8 cellular contexts compared by ENCODE assay signal in the genomic region with DNA sequence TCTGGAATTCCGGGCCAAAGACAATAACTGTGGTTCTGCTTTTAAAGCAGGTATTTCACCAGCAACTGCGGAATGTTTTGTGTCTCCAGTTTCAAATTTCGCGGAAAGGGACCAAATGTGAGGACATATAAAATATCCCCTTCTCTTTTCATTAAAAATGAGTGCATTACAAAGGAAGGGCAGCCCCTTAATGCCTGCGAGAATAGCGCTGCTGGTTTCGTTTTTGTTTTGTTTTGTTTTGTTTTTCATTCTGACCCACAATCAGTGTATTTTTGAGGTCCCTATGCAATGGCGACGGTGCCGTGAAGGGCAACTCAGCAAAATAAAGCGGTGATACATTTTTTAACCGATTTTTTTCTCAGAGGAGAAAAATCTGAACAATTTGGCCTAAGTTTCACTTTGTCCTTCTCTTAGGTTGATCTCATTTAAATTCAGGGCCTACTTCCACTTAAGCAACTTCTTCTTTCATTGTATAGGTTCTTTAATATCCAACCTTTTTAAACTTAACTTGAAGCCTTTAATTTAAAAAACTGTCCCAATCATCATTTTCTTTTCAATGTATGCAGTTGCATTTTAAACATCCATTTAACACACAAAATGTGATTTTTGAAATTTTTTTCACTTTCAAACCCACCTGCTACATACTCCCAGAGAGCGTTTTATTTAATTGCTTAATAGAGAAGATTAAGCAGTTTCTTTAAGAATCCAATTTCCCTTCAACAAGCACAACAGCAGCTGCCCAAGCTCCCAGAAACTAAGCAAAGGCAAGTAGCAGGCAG. TPM values are rescaled to one million over a fixed set of nuclear protein-coding genes. Genes with fewer than 3 reads are reported as not detected.
DNase-seq lines count a peak whose midpoint lies in the region; ATAC-seq, FAIRE-seq and TF ChIP-seq lines count a peak whose summit lies in the region.

No MANE protein-coding gene starts in this region.

- no peak for TF ChIP-seq CTCF in Caco-2 (IDR thresholded peaks at IDR 0.05; ENCODE audit: insufficient read depth in 1 of 2, low read depth in 1 of 2, low read length in 1 of 2, severe bottlenecking in 1 of 2, unreplicated experiment in 1 of 2)

- peaks cover 3% of the 10 kb centered on the region for H3K27me3 Mint-ChIP-seq in Caco-2 (ENCODE audit: insufficient read depth, unreplicated experiment)
- peaks cover 2% of the 10 kb centered on the region for H3K27me3 Mint-ChIP-seq in activated CD4-positive, alpha-beta memory T cell treated with anti-CD3 and anti-CD28 coated beads for 36 hours

- peaks cover 23% of the 10 kb centered on the region for H3K36me3 Mint-ChIP-seq in Caco-2 (ENCODE audit: insufficient read depth, unreplicated experiment)
- peaks cover 6% of the 10 kb centered on the region for H3K36me3 Mint-ChIP-seq in activated CD4-positive, alpha-beta memory T cell treated with anti-CD3 and anti-CD28 coated beads for 36 hours

- no peak for FAIRE-seq in small intestine (lab: Jason Lieb, UNC)

- DNase-seq in Caco-2: no peak
- peak; percentile 68 for DNase-seq in activated CD4-positive, alpha-beta memory T cell treated with anti-CD3 and anti-CD28 coated beads for 36 hours
- DNase-seq in germinal center (ENCODE audit: low spot score): peak; percentile 14
- no peak for DNase-seq in small intestine
- DNase-seq in NCI-H1092 (lab: John Stamatoyannopoulos, UW): no peak
- DNase-seq in NCI-H510A treated with DMSO at 0.1 percent for 48 hours (lab: John Stamatoyannopoulos, UW): no peak

- intact Hi-C loops in Caco-2 (cut with micrococcal nuclease; ENCODE audit: unreplicated experiment): loop anchor here (5.0 to 10.0 kb wide), 3 partner anchors 89 to 277 kb away; no protein-coding TSS in a partner anchor
- intact Hi-C loops in activated CD4-positive, alpha-beta memory T cell treated with anti-CD3 and anti-CD28 coated beads for 36 hours (cut with micrococcal nuclease): loop anchor here (1.0 to 10.0 kb wide), 12 partner anchors 46 to 1397 kb away; partner anchors contain the start of genes AIG1, NMBR, STX11 and VTA1

- H3K4me3 Mint-ChIP-seq in Caco-2 (ENCODE audit: unreplicated experiment): peak overlapping the region; percentile 92
- H3K4me3 Mint-ChIP-seq in activated CD4-positive, alpha-beta memory T cell treated with anti-CD3 and anti-CD28 coated beads for 36 hours: peak overlapping the region; percentile 88

- H3K27me3 ChIP-seq in Caco-2 (replicated peaks; ENCODE audit: control insufficient read depth, insufficient read depth, low read length): peaks cover 2% of the 10 kb centered on the region
- H3K27me3 ChIP-seq in small intestine (ENCODE audit: control insufficient read depth in 2 of 2, insufficient read depth in 2 of 2, low read length in 2 of 2): no peaks in the 10 kb centered on the region

- CTCF ChIA-PET in Caco-2 (lab: Charles Lee): no interaction called here
- CTCF ChIA-PET in activated CD4-positive, alpha-beta memory T cell treated with anti-CD3 and anti-CD28 coated beads for 36 hours (lab: Charles Lee): interaction anchor here (1.1 to 2.0 kb wide), 3 partner anchors 62 to 254 kb away, joined by 3 to 9 read pairs (median 4); no protein-coding TSS in a partner anchor

- POLR2A ChIA-PET in Caco-2 (lab: Charles Lee): no interaction called here
- POLR2A ChIA-PET in activated CD4-positive, alpha-beta memory T cell treated with anti-CD3 and anti-CD28 coated beads for 36 hours (lab: Charles Lee): interaction anchor here (0.7 to 2.8 kb wide), 11 partner anchors 17 to 503 kb away, joined by 3 to 26 read pairs (median 4); partner anchors contain the start of genes ADAT2 and PEX3

- H3K36me3 ChIP-seq in Caco-2 (ENCODE audit: control insufficient read depth, insufficient read depth, low read length) (no peaks in the 10 kb centered on the region), small intestine (ENCODE audit: control insufficient read depth in 2 of 2, insufficient read depth in 2 of 2, low read length in 2 of 2) (no peaks in the 10 kb centered on the region)

- H3K4me1 ChIP-seq in Caco-2 (peaks cover 7% of the 10 kb centered on the region; the same call in 1 of the 2 replicates), small intestine (ENCODE audit: control insufficient read depth in 2 of 2, insufficient read depth in 1 of 2, low read depth in 1 of 2, low read length in 1 of 2) (peaks cover 0 to 3% of the 10 kb centered on the region in 2 donors)

- no peak overlapping the region for H3K27ac Mint-ChIP-seq in Caco-2 (ENCODE audit: unreplicated experiment)
- H3K27ac Mint-ChIP-seq in activated CD4-positive, alpha-beta memory T cell treated with anti-CD3 and anti-CD28 coated beads for 36 hours: peak overlapping the region; percentile 94

- H3K4me3 ChIP-seq in Caco-2 (ENCODE audit: low read depth, low read length): peak overlapping the region; percentile 69
- H3K4me3 ChIP-seq in small intestine (ENCODE audit: low read depth in 1 of 2, low read length in 2 of 2): peak overlapping the region; percentile 75 to 99

- peaks cover 24% of the 10 kb centered on the region for H3K4me1 Mint-ChIP-seq in Caco-2 (ENCODE audit: low read depth, unreplicated experiment)
- peaks cover 24% of the 10 kb centered on the region for H3K4me1 Mint-ChIP-seq in activated CD4-positive, alpha-beta memory T cell treated with anti-CD3 and anti-CD28 coated beads for 36 hours (ENCODE audit: low read depth)

- peak overlapping the region; percentile 95 to 100 for H3K27ac ChIP-seq in small intestine (ENCODE audit: low read depth in 1 of 2, low read length in 1 of 2)

- ATAC-seq in GM19372 (IDR thresholded peaks at IDR 0.05; ENCODE audit: low read depth, unreplicated experiment) (peak; percentile 14), HG03354 (IDR thresholded peaks at IDR 0.05; ENCODE audit: poor library complexity, severe bottlenecking, unreplicated experiment) (peak; percentile 33)

- no peaks in the 10 kb centered on the region for H3K9me3 Mint-ChIP-seq in Caco-2 (ENCODE audit: unreplicated experiment)
- H3K9me3 Mint-ChIP-seq in activated CD4-positive, alpha-beta memory T cell treated with anti-CD3 and anti-CD28 coated beads for 36 hours: no peaks in the 10 kb centered on the region

- 8 to 10% (median 9%) methylated on average over 13 of the region's 13 CpGs for WGBS in small intestine, 3 donors

- no peaks in the 10 kb centered on the region for H3K9me3 ChIP-seq in Caco-2
- no peaks in the 10 kb centered on the region for H3K9me3 ChIP-seq in small intestine (ENCODE audit: control insufficient read depth, low read depth)

- no TSS peak for BruUV-seq in Caco-2 (replicated peaks; lab: Mats Ljungman, UMichigan)

RNA-seq across cellular contexts. Expression of gene HIVEP2, which starts 2.9 kb away (rescaled TPM):
- 1.0 and 4.3 TPM in 2 replicates for total RNA-seq in Caco-2 (2022)
- total RNA-seq in activated CD4-positive, alpha-beta memory T cell treated with anti-CD3 and anti-CD28 coated beads for 36 hours: 10 to 100 TPM; 24.3 to 25.1 TPM
- polyA plus RNA-seq in small intestine: 1 to 10 TPM; 1.9 to 3.5 (median 2.7) TPM

Comparison
In these comparisons a context has a peak if more than half of its experiments do, and no peak if none do; other contexts are left out.
1. DNase-seq: peak in activated CD4-positive, alpha-beta memory T cell treated with anti-CD3 and anti-CD28 coated beads for 36 hours (single experiment) and germinal center (single experiment); none in Caco-2 (0 of 2), small intestine (single experiment), NCI-H1092 (single experiment) and NCI-H510A treated with DMSO at 0.1 percent for 48 hours (single experiment).